Comparison of ENCODE assay signal across 17 cellular contexts in genomic region chr2:27781496-27781895, GRCh38.
"Had no signal": no experiment of that assay in that cellular context is flagged by ENCODE, and none has a peak within 500 bp of the region (broad histone marks: within the 10 kb centered on the region; RNA-seq: fewer than 3 reads in every experiment).

No MANE protein-coding gene starts in this region.

- DNase-seq: activated CD4-positive, alpha-beta T cell treated with anti-CD3 and anti-CD28 coated beads for 36 hours; activated CD4-positive, alpha-beta T cell treated with anti-CD3 and anti-CD28 coated beads, Interleukin-2, amount 50 U/mL, for 48 hours; activated naive CD4-positive, alpha-beta T cell treated with anti-CD3 and anti-CD28 coated beads for 36 hours; activated T-cell treated with anti-CD3 and anti-CD28 coated beads, Interleukin-2, amount 50 U/mL, for 1 hour; anterior cingulate cortex; central memory CD4-positive, alpha-beta T cell; colonic mucosa; foreskin melanocyte; stimulated activated CD4-positive, alpha-beta T cell treated with anti-CD3 and anti-CD28 coated beads, Interleukin-12 subunit alpha, Interleukin-12 subunit beta, amount 100 ng/mL, for 4 hours; stimulated activated CD4-positive, alpha-beta T cell treated with anti-CD3 and anti-CD28 coated beads, Interleukin-1b, Interleukin-23, amount 100 ng/mL, for 48 hours; stimulated activated naive CD8-positive, alpha-beta T cell treated with anti-CD3 and anti-CD28 coated beads, Interleukin-15, Interleukin-2, amounts not matched to agents 100 U/mL and 50 U/mL, for 24 hours had no signal

- H3K9me3 ChIP-seq: colonic mucosa, neutrophil, tibial nerve had no signal

- H2AFZ ChIP-seq: parathyroid adenoma had no signal

- FAIRE-seq: urothelium cell line had no signal

- H3K4me3 ChIP-seq: colonic mucosa, lung, tibial nerve had no signal

- ATAC-seq: activated CD4-positive, alpha-beta T cell treated with anti-CD3 and anti-CD28 coated beads for 36 hours; natural killer cell treated with Interleukin-12 subunit alpha and Interleukin-12 subunit beta and Interleukin-15 and Interleukin-18, amount 100 ng/mL, for 72 hours; stimulated activated naive CD8-positive, alpha-beta T cell treated with anti-CD3 and anti-CD28 coated beads, Interleukin-15, Interleukin-2, amounts not matched to agents 100 U/mL and 50 U/mL, for 24 hours had no signal

- H3K4me1 ChIP-seq: colonic mucosa, parathyroid adenoma had no signal

- H3K36me3 ChIP-seq: colonic mucosa had no signal

- H3K27me3 ChIP-seq: colonic mucosa, neutrophil, tibial nerve had no signal

- H3K9ac ChIP-seq: parathyroid adenoma had no signal

- H3K27ac ChIP-seq: colonic mucosa, neutrophil, parathyroid adenoma had no signal
